In genomic region chr6:136188492-136188891, GRCh38 we compare ENCODE assay signal across 1 cellular context.
TF ChIP-seq lines count a peak whose summit lies in the region.

No MANE protein-coding gene starts in this region.

TF ChIP-seq in SK-N-SH, 30 proteins besides CTCF, POLR2A, EP300 and RAD21 (continued from another document):
- TF ChIP-seq, protein P1, sequence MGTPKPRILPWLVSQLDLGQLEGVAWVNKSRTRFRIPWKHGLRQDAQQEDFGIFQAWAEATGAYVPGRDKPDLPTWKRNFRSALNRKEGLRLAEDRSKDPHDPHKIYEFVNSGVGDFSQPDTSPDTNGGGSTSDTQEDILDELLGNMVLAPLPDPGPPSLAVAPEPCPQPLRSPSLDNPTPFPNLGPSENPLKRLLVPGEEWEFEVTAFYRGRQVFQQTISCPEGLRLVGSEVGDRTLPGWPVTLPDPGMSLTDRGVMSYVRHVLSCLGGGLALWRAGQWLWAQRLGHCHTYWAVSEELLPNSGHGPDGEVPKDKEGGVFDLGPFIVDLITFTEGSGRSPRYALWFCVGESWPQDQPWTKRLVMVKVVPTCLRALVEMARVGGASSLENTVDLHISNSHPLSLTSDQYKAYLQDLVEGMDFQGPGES (IDR thresholded peaks at IDR 0.05; ENCODE audit: low read depth, low read length): no peak
- TF ChIP-seq ELF1 (IDR thresholded peaks at IDR 0.05) (no peak), GATA2 (CRISPR knock-in tag; IDR thresholded peaks at IDR 0.05) (no peak), REST (IDR thresholded peaks at IDR 0.05; ENCODE audit: low read depth, low read length) (no peak), RCOR1 (IDR thresholded peaks at IDR 0.05; ENCODE audit: low read length) (no peak)
